8 cellular contexts compared by ENCODE assay signal in genomic region chr14:105489607-105490317, GRCh38.
DNase-seq lines count a peak whose midpoint lies in the region; ATAC-seq and TF ChIP-seq lines count a peak whose summit lies in the region.

No MANE protein-coding gene starts in this region.

- no peaks in the 10 kb centered on the region for H3K27me3 ChIP-seq in KMS-11 (ENCODE audit: insufficient read depth, low read depth)
- peaks cover 0 to 25% of the 10 kb centered on the region in 2 donors for H3K27me3 ChIP-seq in muscle layer of colon (ENCODE audit: control insufficient read depth in 1 of 2, insufficient read depth in 2 of 2, low read length in 2 of 2)

- H3K4me3 ChIP-seq in KMS-11 (IDR thresholded peaks at IDR 0.05; ENCODE audit: insufficient read depth, low read depth, low read length) = no peak overlapping the region
- peak overlapping the region; percentile 49 to 61 for H3K4me3 ChIP-seq in muscle layer of colon (ENCODE audit: low read depth in 1 of 2, low read length in 2 of 2)

- DNase-seq in DMS 273 treated with DMSO at 0.1 percent for 48 hours (lab: John Stamatoyannopoulos, UW) (peak; percentile 84), OCI-M2 (lab: John Stamatoyannopoulos, UW; ENCODE audit: unreplicated experiment) (peak; percentile 5), activated T-cell treated with anti-CD3 and anti-CD28 coated beads for 48 hours (ENCODE audit: low read depth) (peak; percentile 80), erythroblast (lab: John Stamatoyannopoulos, UW) (peak; percentile 87 to 90)
- DNase-seq in stimulated activated CD8-positive, alpha-beta memory T cell treated with anti-CD3 and anti-CD28 coated beads, Interleukin-4, amount 100 ng/mL, for 48 hours = peak; percentile 87

- H3K36me3 ChIP-seq in KMS-11 (ENCODE audit: insufficient read depth) = no peaks in the 10 kb centered on the region
- no peaks in the 10 kb centered on the region for H3K36me3 ChIP-seq in muscle layer of colon (ENCODE audit: insufficient read depth, low read length)

- no peaks in the 10 kb centered on the region for H3K9me3 ChIP-seq in muscle layer of colon (ENCODE audit: low read length)

- H3K4me1 ChIP-seq in KMS-11 (ENCODE audit: low read depth, poor library complexity, severe bottlenecking) (peaks cover 7% of the 10 kb centered on the region), muscle layer of colon (ENCODE audit: insufficient read depth, low read length) (peaks cover 19% of the 10 kb centered on the region)

- H3K79me2 ChIP-seq in KMS-11 (ENCODE audit: insufficient read depth, low read depth) = peaks cover 25% of the 10 kb centered on the region

- peak overlapping the region; percentile 98 for H3K27ac ChIP-seq in KMS-11
- H3K27ac ChIP-seq in muscle layer of colon (ENCODE audit: low read depth, low read length) = peak overlapping the region; percentile 82

- peak overlapping the region; percentile 28; the same call in 1 of the 2 replicates for H2AFZ ChIP-seq in KMS-11 (ENCODE audit: low read depth)

- TF ChIP-seq CTCF in KMS-11 (conservative IDR thresholded peaks at IDR 0.05; ENCODE audit: low read depth, low read length) = peak; percentile 74

- H3K9ac ChIP-seq in KMS-11 = peak overlapping the region; percentile 96
- no peak overlapping the region for H3K9ac ChIP-seq in muscle layer of colon (ENCODE audit: low read length)

- H3K4me2 ChIP-seq in KMS-11 = peak overlapping the region; percentile 98

- H4K20me1 ChIP-seq in KMS-11 (ENCODE audit: insufficient read depth) = no peaks in the 10 kb centered on the region; the same call in 1 of the 2 replicates

- ATAC-seq in HG02885 (IDR thresholded peaks at IDR 0.05; ENCODE audit: poor library complexity, unreplicated experiment) = no peak

- no peak for TF ChIP-seq POLR2A in erythroblast (IDR thresholded peaks at IDR 0.05; ENCODE audit: low read length)

Comparison
In these comparisons a context has a peak if more than half of its experiments do, and no peak if none do; other contexts are left out.
1. DNase-seq: peak in every context shown above with its lines; median percentile 88 in erythroblast; 87 in stimulated activated CD8-positive, alpha-beta memory T cell treated with anti-CD3 and anti-CD28 coated beads, Interleukin-4, amount 100 ng/mL, for 48 hours; 84 in DMS 273 treated with DMSO at 0.1 percent for 48 hours; 80 in activated T-cell treated with anti-CD3 and anti-CD28 coated beads for 48 hours; 5 in OCI-M2.